ENCODE assay signal across 16 cellular contexts in the genomic region with DNA sequence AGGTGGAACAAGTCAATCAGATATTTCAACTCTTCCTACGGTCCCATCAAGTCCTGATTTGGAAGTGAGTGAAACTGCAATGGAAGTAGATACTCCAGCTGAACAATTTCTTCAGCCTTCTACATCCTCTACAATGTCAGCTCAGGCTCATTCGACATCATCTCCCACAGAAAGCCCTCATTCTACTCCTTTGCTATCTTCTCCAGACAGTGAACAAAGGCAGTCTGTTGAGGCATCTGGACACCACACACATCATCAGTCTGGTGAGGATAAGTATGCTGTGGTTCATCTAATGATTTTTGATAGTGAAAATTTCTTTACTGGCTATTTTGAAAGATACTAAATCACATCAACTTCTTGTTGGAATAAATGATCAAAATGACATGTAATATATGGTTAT.
"Had no signal": no experiment of that assay in that cellular context is flagged by ENCODE, and none has a peak within 500 bp of the region (broad histone marks: within the 10 kb centered on the region; RNA-seq: fewer than 3 reads in every experiment).

No MANE protein-coding gene starts in this region.

- ATAC-seq: heart left ventricle; lower lobe of right lung; stimulated activated naive B cell treated with anti-CD40 and anti-IgM and Interleukin-4, amounts not matched to agents 10 μg/mL and 1 μg/mL and 100 μg/mL, for 72 hours had no signal

- DNase-seq: activated B cell treated with CpG ODN at 0.5 μM for 24 hours; activated CD4-positive, alpha-beta T cell treated with anti-CD3 and anti-CD28 coated beads, Interleukin-2, amount 10 ng/mL, durations not matched to agents 24 days and 14 days; activated CD8-positive, alpha-beta memory T cell treated with anti-CD3 and anti-CD28 coated beads, Interleukin-2, amount 50 U/mL, for 48 hours; activated naive CD8-positive, alpha-beta T cell treated with anti-CD3 and anti-CD28 coated beads for 36 hours; brain microvascular endothelial cell; cortex of kidney; effector CD4-positive, alpha-beta T cell; foreskin fibroblast; heart left ventricle; immature natural killer cell; lower lobe of right lung; retina; stimulated activated CD4-positive, alpha-beta T cell treated with anti-CD3 and anti-CD28 coated beads, Interleukin-15, amount 100 ng/mL, for 24 hours; stimulated activated CD4-positive, alpha-beta T cell treated with anti-CD3 and anti-CD28 coated beads, Interleukin-4, amount 100 ng/mL, for 1 hour; stimulated activated naive B cell treated with anti-CD40 and anti-IgM and Interleukin-4, amounts not matched to agents 10 μg/mL and 1 μg/mL and 100 μg/mL, for 72 hours; trophoblast cell had no signal
